In genomic region chr1:66644331-66644730, GRCh38 we compare ENCODE assay signal across 18 cellular contexts.
A peak's percentile ranks its signal among the peaks of the same experiment; 100 is the strongest.
DNase-seq lines count a peak whose midpoint lies in the region; ATAC-seq, FAIRE-seq and TF ChIP-seq lines count a peak whose summit lies in the region.
"Had no signal": no experiment of that assay in that cellular context is flagged by ENCODE, and none has a peak within 500 bp of the region (broad histone marks: within the 10 kb centered on the region; RNA-seq: fewer than 3 reads in every experiment).

No MANE protein-coding gene starts in this region.

- DNase-seq in RKO (ENCODE audit: low spot score) (peak; percentile 57), foreskin melanocyte (peak; percentile 54), midbrain (lab: John Stamatoyannopoulos, UW) (peak; percentile 54), GM12892 (ENCODE audit: insufficient read length) (no peak)
- DNase-seq: ACHN; Calu3; CD4-positive, alpha-beta T cell; DMS53; DND-41; EL; GOT3; H7 had no signal

- no peak for FAIRE-seq in GM12892 (lab: Jason Lieb, UNC)
- FAIRE-seq: A204.1, GM12878, GM18507 had no signal

- no peak for TF ChIP-seq POLR2A in GM12892 (IDR thresholded peaks at IDR 0.05; ENCODE audit: low read depth, low read length)

- ATAC-seq in HG02970 (IDR thresholded peaks at IDR 0.05; ENCODE audit: low FRiP score, unreplicated experiment): no peak
- ATAC-seq in HG03442 (IDR thresholded peaks at IDR 0.05; ENCODE audit: unreplicated experiment): no peak
- ATAC-seq in GM21515 (IDR thresholded peaks at IDR 0.05; ENCODE audit: unreplicated experiment): no peak
- ATAC-seq: GM12878 had no signal
